ENCODE assay signal across 19 cellular contexts in genomic region chr10:124465777-124466488, GRCh38. TPM values are rescaled to one million over a fixed set of nuclear protein-coding genes. Genes with fewer than 3 reads are reported as not detected.
DNase-seq lines count a peak whose midpoint lies in the region; ATAC-seq and TF ChIP-seq lines count a peak whose summit lies in the region.
"Had no signal": no experiment of that assay in that cellular context is flagged by ENCODE, and none has a peak within 500 bp of the region (broad histone marks: within the 10 kb centered on the region; RNA-seq: fewer than 3 reads in every experiment).

No MANE protein-coding gene starts in this region.

- peak overlapping the region in 5 of 8 donors; percentile 54 to 67 (median 61) for H3K27ac ChIP-seq in spleen
- H3K27ac ChIP-seq: SK-N-MC, vagina had no signal

- H3K4me3 ChIP-seq in spleen: peak overlapping the region in 1 of 8 donors; percentile 36
- H3K4me3 ChIP-seq: mucosa of descending colon, SK-N-MC, vagina had no signal

- H3K4me1 ChIP-seq in spleen: peaks cover 9 to 42% (median 35%) of the 10 kb centered on the region in 6 donors
- H3K4me1 ChIP-seq: vagina had no signal

- no peaks in the 10 kb centered on the region for H3K9me3 ChIP-seq in spleen
- H3K9me3 ChIP-seq: mucosa of descending colon, vagina had no signal

- no peaks in the 10 kb centered on the region for H3K9me3 Mint-ChIP-seq in activated naive CD4-positive, alpha-beta T cell treated with anti-CD3 and anti-CD28 coated beads, Interleukin-2, amount 10 ng/mL, durations not matched to agents 7 days and 5 days
- H3K9me3 Mint-ChIP-seq in activated T-helper 1 cell treated with anti-CD3 and anti-CD28 coated beads, Interleukin-12 subunit alpha, Interleukin-12 subunit beta, Interleukin-2, Interleukin-4 antibody, amounts not matched to agents 30 ng/mL and 10 ng/mL and 1 ng/mL, durations not matched to agents 14 hours and 24 hours and 36 hours: no peaks in the 10 kb centered on the region

- WGBS in spleen, 5 donors: 70 to 89% (median 77%) methylated on average over 9 of the region's 9 CpGs

- no peak for TF ChIP-seq POLR2A in spleen (IDR thresholded peaks at IDR 0.05)

- DNase-seq in activated naive CD4-positive, alpha-beta T cell treated with anti-CD3 and anti-CD28 coated beads, Interleukin-2, amount 10 ng/mL, durations not matched to agents 7 days and 5 days: no peak
- DNase-seq in activated naive CD4-positive, alpha-beta T cell (lab: John Stamatoyannopoulos, UW): no peak
- DNase-seq in HUDEP-2 (lab: John Stamatoyannopoulos, UW; ENCODE audit: unreplicated experiment in 76 of 76): peak in 45 of 76 experiments; percentile 11 to 82 (median 57)
- DNase-seq in activated T-helper 1 cell treated with anti-CD3 and anti-CD28 coated beads, Interleukin-12 subunit alpha, Interleukin-12 subunit beta, Interleukin-2, Interleukin-4 antibody, amounts not matched to agents 30 ng/mL and 10 ng/mL and 1 ng/mL, durations not matched to agents 14 hours and 24 hours and 36 hours (ENCODE audit: low spot score): no peak
- DNase-seq in spleen: no peak
- DNase-seq in Kasumi-1 (lab: John Stamatoyannopoulos, UW): no peak
- DNase-seq in NCI-H1417 (lab: John Stamatoyannopoulos, UW): no peak
- DNase-seq: activated CD4-positive, alpha-beta T cell treated with anti-CD3 and anti-CD28 coated beads, Interleukin-2, amount 50 U/mL, for 48 hours; activated effector memory CD4-positive, alpha-beta T cell treated with Interleukin-2 at 50 U/mL for 16 hours; cortex of kidney; foreskin fibroblast; NCI-H526; occipital lobe; PC-3 had no signal

- no peak for ATAC-seq in HG03432 (IDR thresholded peaks at IDR 0.05; ENCODE audit: unreplicated experiment)
- ATAC-seq: PC-3 had no signal

- CTCF ChIA-PET in activated naive CD4-positive, alpha-beta T cell treated with anti-CD3 and anti-CD28 coated beads, Interleukin-2, amount 10 ng/mL, durations not matched to agents 7 days and 5 days (lab: Charles Lee): no interaction called here

- peaks cover 37% of the 10 kb centered on the region for H3K4me1 Mint-ChIP-seq in activated naive CD4-positive, alpha-beta T cell treated with anti-CD3 and anti-CD28 coated beads, Interleukin-2, amount 10 ng/mL, durations not matched to agents 7 days and 5 days
- peaks cover 26% of the 10 kb centered on the region for H3K4me1 Mint-ChIP-seq in activated T-helper 1 cell treated with anti-CD3 and anti-CD28 coated beads, Interleukin-12 subunit alpha, Interleukin-12 subunit beta, Interleukin-2, Interleukin-4 antibody, amounts not matched to agents 30 ng/mL and 10 ng/mL and 1 ng/mL, durations not matched to agents 14 hours and 24 hours and 36 hours (ENCODE audit: low read depth)

- no peaks in the 10 kb centered on the region for H3K27me3 ChIP-seq in spleen (replicated peaks in 1 of 7)
- H3K27me3 ChIP-seq: vagina had no signal

- H3K36me3 ChIP-seq in spleen: peaks cover 0 to 8% (median 0%) of the 10 kb centered on the region in 6 donors
- H3K36me3 ChIP-seq: vagina had no signal

- TF ChIP-seq CTCF in spleen (IDR thresholded peaks at IDR 0.05 in 8 of 11, conservative IDR thresholded peaks at IDR 0.05 in 3 of 11): no peak

- peaks cover 4% of the 10 kb centered on the region for H3K27me3 Mint-ChIP-seq in activated naive CD4-positive, alpha-beta T cell treated with anti-CD3 and anti-CD28 coated beads, Interleukin-2, amount 10 ng/mL, durations not matched to agents 7 days and 5 days
- H3K27me3 Mint-ChIP-seq in activated T-helper 1 cell treated with anti-CD3 and anti-CD28 coated beads, Interleukin-12 subunit alpha, Interleukin-12 subunit beta, Interleukin-2, Interleukin-4 antibody, amounts not matched to agents 30 ng/mL and 10 ng/mL and 1 ng/mL, durations not matched to agents 14 hours and 24 hours and 36 hours (ENCODE audit: insufficient read depth): no peaks in the 10 kb centered on the region

- H3K4me3 Mint-ChIP-seq in activated naive CD4-positive, alpha-beta T cell treated with anti-CD3 and anti-CD28 coated beads, Interleukin-2, amount 10 ng/mL, durations not matched to agents 7 days and 5 days: no peak overlapping the region
- peak overlapping the region; percentile 50 for H3K4me3 Mint-ChIP-seq in activated T-helper 1 cell treated with anti-CD3 and anti-CD28 coated beads, Interleukin-12 subunit alpha, Interleukin-12 subunit beta, Interleukin-2, Interleukin-4 antibody, amounts not matched to agents 30 ng/mL and 10 ng/mL and 1 ng/mL, durations not matched to agents 14 hours and 24 hours and 36 hours

- intact Hi-C loops in activated T-helper 1 cell treated with anti-CD3 and anti-CD28 coated beads, Interleukin-12 subunit alpha, Interleukin-12 subunit beta, Interleukin-2, Interleukin-4 antibody, amounts not matched to agents 30 ng/mL and 10 ng/mL and 1 ng/mL, durations not matched to agents 14 hours and 24 hours and 36 hours (cut with micrococcal nuclease): no loop called here
- intact Hi-C loops in spleen (cut with DNase I; ENCODE audit: low total_unique reads): no loop called here

- H3K27ac Mint-ChIP-seq in activated naive CD4-positive, alpha-beta T cell treated with anti-CD3 and anti-CD28 coated beads, Interleukin-2, amount 10 ng/mL, durations not matched to agents 7 days and 5 days: peak overlapping the region; percentile 65
- no peak overlapping the region for H3K27ac Mint-ChIP-seq in activated T-helper 1 cell treated with anti-CD3 and anti-CD28 coated beads, Interleukin-12 subunit alpha, Interleukin-12 subunit beta, Interleukin-2, Interleukin-4 antibody, amounts not matched to agents 30 ng/mL and 10 ng/mL and 1 ng/mL, durations not matched to agents 14 hours and 24 hours and 36 hours

- peaks cover 15% of the 10 kb centered on the region for H3K36me3 Mint-ChIP-seq in activated naive CD4-positive, alpha-beta T cell treated with anti-CD3 and anti-CD28 coated beads, Interleukin-2, amount 10 ng/mL, durations not matched to agents 7 days and 5 days
- peaks cover 4% of the 10 kb centered on the region for H3K36me3 Mint-ChIP-seq in activated T-helper 1 cell treated with anti-CD3 and anti-CD28 coated beads, Interleukin-12 subunit alpha, Interleukin-12 subunit beta, Interleukin-2, Interleukin-4 antibody, amounts not matched to agents 30 ng/mL and 10 ng/mL and 1 ng/mL, durations not matched to agents 14 hours and 24 hours and 36 hours (ENCODE audit: low read depth)

RNA-seq across cellular contexts. Expression of gene LHPP, which starts 4.3 kb away (rescaled TPM):
- 4.6 and 5.0 TPM in 2 replicates for total RNA-seq in activated T-helper 1 cell treated with anti-CD3 and anti-CD28 coated beads, Interleukin-12 subunit alpha, Interleukin-12 subunit beta, Interleukin-2, Interleukin-4 antibody, amounts not matched to agents 30 ng/mL and 10 ng/mL and 1 ng/mL, durations not matched to agents 14 hours and 24 hours and 36 hours
- 10 to 100 TPM; 16.8 to 27.9 (median 24.2) TPM for total RNA-seq in spleen
- polyA plus RNA-seq in spleen: 10 to 100 TPM; 18.1 to 36.8 (median 21.4) TPM

RNA-seq across cellular contexts. Expression of gene NKX1-2, which starts 16.1 kb away (rescaled TPM):
- not detected in 2 replicates for total RNA-seq in activated T-helper 1 cell treated with anti-CD3 and anti-CD28 coated beads, Interleukin-12 subunit alpha, Interleukin-12 subunit beta, Interleukin-2, Interleukin-4 antibody, amounts not matched to agents 30 ng/mL and 10 ng/mL and 1 ng/mL, durations not matched to agents 14 hours and 24 hours and 36 hours
- total RNA-seq in spleen: not detected
- polyA plus RNA-seq in spleen: not detected
- total RNA-seq: endothelial cell of umbilical vein, mucosa of descending colon had no signal
- polyA plus RNA-seq: endothelial cell of umbilical vein had no signal

RNA-seq across cellular contexts. Expression of gene OAT, which starts 47.2 kb away (rescaled TPM):
- total RNA-seq in activated T-helper 1 cell treated with anti-CD3 and anti-CD28 coated beads, Interleukin-12 subunit alpha, Interleukin-12 subunit beta, Interleukin-2, Interleukin-4 antibody, amounts not matched to agents 30 ng/mL and 10 ng/mL and 1 ng/mL, durations not matched to agents 14 hours and 24 hours and 36 hours: 35.6 and 37.9 TPM in 2 replicates
- total RNA-seq in spleen: 10 to 100 TPM; 42.4 to 63.0 (median 52.7) TPM
- 10 to 100 TPM; 22.1 to 32.5 (median 26.5) TPM for polyA plus RNA-seq in spleen

Comparison
In these comparisons a context has a peak if more than half of its experiments do, and no peak if none do; other contexts are left out.
1. DNase-seq: peak in HUDEP-2 (45 of 76); none in activated naive CD4-positive, alpha-beta T cell treated with anti-CD3 and anti-CD28 coated beads, Interleukin-2, amount 10 ng/mL, durations not matched to agents 7 days and 5 days (single experiment), activated naive CD4-positive, alpha-beta T cell (0 of 4), activated T-helper 1 cell treated with anti-CD3 and anti-CD28 coated beads, Interleukin-12 subunit alpha, Interleukin-12 subunit beta, Interleukin-2, Interleukin-4 antibody, amounts not matched to agents 30 ng/mL and 10 ng/mL and 1 ng/mL, durations not matched to agents 14 hours and 24 hours and 36 hours (single experiment), spleen (single experiment), Kasumi-1 (0 of 2) and NCI-H1417 (0 of 3).